In the genomic region with DNA sequence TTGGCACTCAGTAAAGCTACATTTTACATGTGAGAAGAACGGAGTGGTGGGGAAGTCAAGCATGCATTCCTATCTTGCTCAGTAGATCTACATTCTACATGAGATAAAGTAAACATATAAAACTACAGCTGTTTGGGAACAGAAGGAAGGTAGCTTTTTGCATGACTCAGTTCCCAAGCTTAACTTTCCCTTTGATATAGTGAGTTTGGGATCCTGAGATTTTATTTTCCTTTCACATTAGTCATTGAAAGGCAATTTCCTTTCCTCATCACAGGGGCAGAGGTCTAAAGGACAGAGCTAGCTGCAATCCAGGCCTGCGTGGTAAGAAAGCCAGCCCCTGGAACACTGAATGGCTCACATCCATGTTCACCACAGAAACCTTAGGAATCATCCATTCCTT, we compare ENCODE assay signal across 11 cellular contexts.
A peak's percentile ranks its signal among the peaks of the same experiment; 100 is the strongest.
DNase-seq lines count a peak whose midpoint lies in the region; ATAC-seq and TF ChIP-seq lines count a peak whose summit lies in the region.
"Had no signal": no experiment of that assay in that cellular context is flagged by ENCODE, and none has a peak within 500 bp of the region (broad histone marks: within the 10 kb centered on the region; RNA-seq: fewer than 3 reads in every experiment).

No MANE protein-coding gene starts in this region.

- ATAC-seq in GM18858 (IDR thresholded peaks at IDR 0.05; ENCODE audit: unreplicated experiment) (no peak), HG02623 (IDR thresholded peaks at IDR 0.05; ENCODE audit: unreplicated experiment) (no peak)

- no peak for TF ChIP-seq CTCF in epithelial cell of esophagus (IDR thresholded peaks at IDR 0.05; ENCODE audit: insufficient read depth, low read depth, low read length, missing control alignments)

- H3K4me3 ChIP-seq in epithelial cell of esophagus (ENCODE audit: low read length) (no peak overlapping the region), H7 (ENCODE audit: insufficient read depth, low read depth, low read length) (no peak overlapping the region)

- DNase-seq in ELR (ENCODE audit: low read depth) (peak; percentile 98), RPMI7951 (ENCODE audit: low read depth) (peak; percentile 94), epithelial cell of esophagus (ENCODE audit: low read depth) (peak; percentile 60), pulmonary artery endothelial cell (ENCODE audit: low read depth, low spot score) (peak; percentile 89), Ammon's horn (ENCODE audit: low spot score) (no peak), H7 (no peak)
- DNase-seq: activated naive CD4-positive, alpha-beta T cell; DND-41; endodermal cell had no signal

- H3K36me3 ChIP-seq in H7 (replicated peaks; ENCODE audit: control insufficient read depth, insufficient read depth, low read length), result no peaks in the 10 kb centered on the region

- no peaks in the 10 kb centered on the region for H3K27me3 ChIP-seq in H7 (ENCODE audit: control insufficient read depth, insufficient read depth, low read length)

Comparison
In these comparisons a context has a peak if more than half of its experiments do, and no peak if none do; other contexts are left out.
1. DNase-seq: peak in ELR (single experiment), RPMI7951 (single experiment), epithelial cell of esophagus (single experiment) and pulmonary artery endothelial cell (single experiment); none in Ammon's horn (single experiment) and H7 (single experiment).